Comparison of ENCODE assay signal across 8 cellular contexts in genomic region chr12:106226884-106227640, GRCh38. TPM values are rescaled to one million over a fixed set of nuclear protein-coding genes. Genes with fewer than 3 reads are reported as not detected.
DNase-seq lines count a peak whose midpoint lies in the region; ATAC-seq, FAIRE-seq and TF ChIP-seq lines count a peak whose summit lies in the region.

No MANE protein-coding gene starts in this region.

- no peaks in the 10 kb centered on the region for H3K27me3 Mint-ChIP-seq in activated naive CD4-positive, alpha-beta T cell treated with anti-CD3 and anti-CD28 coated beads, Interleukin-2, amount 50 U/mL, for 24 hours

- no peaks in the 10 kb centered on the region for H3K9me3 Mint-ChIP-seq in activated naive CD4-positive, alpha-beta T cell treated with anti-CD3 and anti-CD28 coated beads, Interleukin-2, amount 50 U/mL, for 24 hours

- peak overlapping the region; percentile 70 for H3K27ac Mint-ChIP-seq in activated naive CD4-positive, alpha-beta T cell treated with anti-CD3 and anti-CD28 coated beads, Interleukin-2, amount 50 U/mL, for 24 hours

- DNase-seq in COLO829 (ENCODE audit: low spot score) (peak; percentile 85), H54 (ENCODE audit: insufficient read length, low spot score) (peak; percentile 60), NCI-H2227 treated with DMSO at 0.1 percent for 48 hours (lab: John Stamatoyannopoulos, UW) (peak; percentile 58), Right ventricle myocardium superior (no peak), putamen (ENCODE audit: low spot score) (peak; percentile 46)
- no peak for DNase-seq in activated effector memory CD4-positive, alpha-beta T cell treated with Interleukin-2 at 50 U/mL for 16 hours

- H3K4me3 Mint-ChIP-seq in activated naive CD4-positive, alpha-beta T cell treated with anti-CD3 and anti-CD28 coated beads, Interleukin-2, amount 50 U/mL, for 24 hours: no peak overlapping the region

- H3K36me3 Mint-ChIP-seq in activated naive CD4-positive, alpha-beta T cell treated with anti-CD3 and anti-CD28 coated beads, Interleukin-2, amount 50 U/mL, for 24 hours: no peaks in the 10 kb centered on the region

- intact Hi-C loops in Right ventricle myocardium superior (cut with DNase I): loop anchor here (5.0 kb wide), 1 partner anchor 120 kb away; no protein-coding TSS in a partner anchor

- peak; percentile 67 for ATAC-seq in Right ventricle myocardium superior (ENCODE audit: poor library complexity)
- ATAC-seq in GM18502 (IDR thresholded peaks at IDR 0.05; ENCODE audit: poor library complexity, unreplicated experiment): no peak

- H3K4me1 Mint-ChIP-seq in activated naive CD4-positive, alpha-beta T cell treated with anti-CD3 and anti-CD28 coated beads, Interleukin-2, amount 50 U/mL, for 24 hours: peaks cover 22% of the 10 kb centered on the region

- FAIRE-seq in H54 (lab: Jason Lieb, UNC): peak; percentile 45

- TF ChIP-seq POLR2A in H54 (IDR thresholded peaks at IDR 0.05; ENCODE audit: low read depth, low read length): no peak

RNA-seq across cellular contexts. Expression of gene CKAP4, which starts 20.8 kb away (rescaled TPM):
- total RNA-seq in Right ventricle myocardium superior: 35.0 TPM

Comparison
In these comparisons a context has a peak if more than half of its experiments do, and no peak if none do; other contexts are left out.
1. DNase-seq: peak in COLO829 (single experiment), H54 (single experiment), NCI-H2227 treated with DMSO at 0.1 percent for 48 hours (single experiment) and putamen (single experiment); none in Right ventricle myocardium superior (single experiment) and activated effector memory CD4-positive, alpha-beta T cell treated with Interleukin-2 at 50 U/mL for 16 hours (single experiment).